Comparison of ENCODE assay signal across 14 cellular contexts in genomic region chr11:110818032-110818687, GRCh38.
DNase-seq lines count a peak whose midpoint lies in the region; ATAC-seq and TF ChIP-seq lines count a peak whose summit lies in the region.
"Had no signal": no experiment of that assay in that cellular context is flagged by ENCODE, and none has a peak within 500 bp of the region (broad histone marks: within the 10 kb centered on the region; RNA-seq: fewer than 3 reads in every experiment).

No MANE protein-coding gene starts in this region.

- no peaks in the 10 kb centered on the region for H3K9me3 ChIP-seq in adrenal gland (replicated peaks in 1 of 3)
- H3K9me3 ChIP-seq: SJSA1 had no signal

- CTCF ChIA-PET in RWPE1 (lab: Yijun Ruan, JAX): interaction anchor here (0.6 kb wide), 1 partner anchor 8 kb away, joined by 3 read pairs; no protein-coding TSS in a partner anchor

- H3K4me1 ChIP-seq in adrenal gland (replicated peaks in 1 of 2): peaks cover 0 to 3% of the 10 kb centered on the region in 2 donors
- H3K4me1 ChIP-seq: SJSA1 had no signal

- POLR2A ChIA-PET in RWPE1 (lab: Yijun Ruan, JAX; ENCODE audit: low non-redundant PET): no interaction called here

- DNase-seq in stimulated activated CD4-positive, alpha-beta T cell treated with anti-CD3 and anti-CD28 coated beads, Interleukin-15, amount 100 ng/mL, for 48 hours (ENCODE audit: low read depth in 2 of 2): peak; percentile 20 to 24
- DNase-seq in stimulated activated CD4-positive, alpha-beta T cell treated with anti-CD3 and anti-CD28 coated beads, Interleukin-12 subunit alpha, Interleukin-12 subunit beta, amount 100 ng/mL, for 4 hours: no peak
- DNase-seq in RWPE1 (ENCODE audit: low spot score) (peak; percentile 44), fibroblast of mammary gland (ENCODE audit: low read depth) (peak; percentile 67), DMS79 treated with DMSO at 0.1 percent for 48 hours (lab: John Stamatoyannopoulos, UW) (no peak), adrenal gland (no peak)
- DNase-seq in activated CD4-positive, CD25-positive, alpha-beta regulatory T cell treated with anti-CD3 and anti-CD28 coated beads, Interleukin-2, amount 50 U/mL, for 72 hours: no peak
- DNase-seq: activated naive CD4-positive, alpha-beta T cell treated with anti-CD3 and anti-CD28 coated beads, Interleukin-2, amount 10 ng/mL, durations not matched to agents 7 days and 5 days; cortex of kidney; left ventricle myocardium superior; MM.1S; NCI-H510A treated with DMSO at 0.1 percent for 48 hours had no signal

- no peak for ATAC-seq in HG03039 (IDR thresholded peaks at IDR 0.05; ENCODE audit: unreplicated experiment)
- ATAC-seq: left ventricle myocardium superior had no signal

- no peaks in the 10 kb centered on the region for H3K27me3 ChIP-seq in adrenal gland
- H3K27me3 ChIP-seq: SJSA1 had no signal

- 71 to 89% (median 84%) methylated on average over 4 to 6 of the region's 6 CpGs for WGBS in adrenal gland, 4 donors

- H3K4me3 ChIP-seq in fibroblast of mammary gland (ENCODE audit: control insufficient read depth, low read depth, low read length) (no peak overlapping the region), adrenal gland (no peak overlapping the region)
- H3K4me3 ChIP-seq: SJSA1 had no signal

- H3K27ac ChIP-seq in RWPE1 (no peak overlapping the region), adrenal gland (no peak overlapping the region)
- H3K27ac ChIP-seq: SJSA1 had no signal

- TF ChIP-seq POLR2A in adrenal gland (IDR thresholded peaks at IDR 0.05): no peak

- H3K36me3 ChIP-seq in adrenal gland (replicated peaks in 1 of 2): no peaks in the 10 kb centered on the region
- H3K36me3 ChIP-seq: SJSA1 had no signal

- TF ChIP-seq CTCF in RWPE1 (conservative IDR thresholded peaks at IDR 0.05; ENCODE audit: low read depth) (no peak), fibroblast of mammary gland (conservative IDR thresholded peaks at IDR 0.05; ENCODE audit: control insufficient read depth, insufficient read depth, low read depth, low read length) (no peak), adrenal gland (IDR thresholded peaks at IDR 0.05) (no peak)

- intact Hi-C loops in adrenal gland (cut with DNase I): no loop called here

Comparison
In these comparisons a context has a peak if more than half of its experiments do, and no peak if none do; other contexts are left out.
1. DNase-seq: peak in stimulated activated CD4-positive, alpha-beta T cell treated with anti-CD3 and anti-CD28 coated beads, Interleukin-15, amount 100 ng/mL, for 48 hours (2 of 2), RWPE1 (single experiment) and fibroblast of mammary gland (single experiment); none in stimulated activated CD4-positive, alpha-beta T cell treated with anti-CD3 and anti-CD28 coated beads, Interleukin-12 subunit alpha, Interleukin-12 subunit beta, amount 100 ng/mL, for 4 hours (single experiment), DMS79 treated with DMSO at 0.1 percent for 48 hours (single experiment), adrenal gland (0 of 7) and activated CD4-positive, CD25-positive, alpha-beta regulatory T cell treated with anti-CD3 and anti-CD28 coated beads, Interleukin-2, amount 50 U/mL, for 72 hours (single experiment).